33 cellular contexts compared by ENCODE assay signal in the genomic region with DNA sequence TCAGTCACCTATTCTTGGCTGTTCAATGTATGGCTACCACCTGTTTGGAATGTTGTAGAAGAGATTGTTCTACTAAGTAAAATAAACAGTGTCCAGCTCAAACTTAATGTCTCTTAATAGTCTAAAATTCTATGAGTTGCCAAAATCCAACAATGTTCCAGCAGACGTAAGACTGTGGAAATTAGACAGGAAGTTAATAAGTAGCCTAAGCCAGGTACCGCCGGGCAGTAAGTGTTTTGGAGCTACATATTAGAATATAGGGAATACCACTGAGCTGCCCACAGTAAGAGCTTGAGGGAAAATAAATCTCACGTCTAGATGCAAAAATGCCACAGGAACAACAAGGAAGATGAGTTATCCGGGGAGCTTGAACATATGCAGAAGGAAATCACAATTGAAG.
"Had no signal": no experiment of that assay in that cellular context is flagged by ENCODE, and none has a peak within 500 bp of the region (broad histone marks: within the 10 kb centered on the region; RNA-seq: fewer than 3 reads in every experiment).

No MANE protein-coding gene starts in this region.

- H3K36me3 ChIP-seq: adrenal gland, brain microvascular endothelial cell, breast epithelium had no signal

- H3K27ac ChIP-seq: adrenal gland, body of pancreas, brain microvascular endothelial cell, breast epithelium, VCaP had no signal

- DNase-seq: activated B cell treated with CpG ODN at 0.5 μM for 24 hours; activated CD4-positive, alpha-beta memory T cell treated with anti-CD3 and anti-CD28 coated beads for 36 hours; activated CD4-positive, alpha-beta T cell treated with anti-CD3 and anti-CD28 coated beads for 4 hours; activated CD4-positive, alpha-beta T cell treated with anti-CD3 and anti-CD28 coated beads, Interleukin-2, amount 10 ng/mL, durations not matched to agents 24 days and 14 days; activated CD4-positive, alpha-beta T cell treated with anti-CD3 and anti-CD28 coated beads, Interleukin-2, amount 50 U/mL, for 1 hour; activated CD4-positive, alpha-beta T cell treated with anti-CD3 and anti-CD28 coated beads, Interleukin-2, amount 50 U/mL, for 4 hours; activated CD4-positive, CD25-positive, alpha-beta regulatory T cell treated with anti-CD3 and anti-CD28 coated beads, Interleukin-2, amount 50 U/mL, for 72 hours; activated CD8-positive, alpha-beta memory T cell treated with anti-CD3 and anti-CD28 coated beads, Interleukin-2, amount 50 U/mL, for 4 hours; activated CD8-positive, alpha-beta T cell treated with anti-CD3 and anti-CD28 coated beads for 36 hours; activated effector memory CD4-positive, alpha-beta T cell treated with anti-CD3 and anti-CD28 coated beads, Interleukin-2, amount 50 U/mL, for 16 hours; activated gamma-delta T cell treated with Interleukin-2 at 50 U/mL for 16 hours; activated naive CD4-positive, alpha-beta T cell; activated naive CD4-positive, alpha-beta T cell treated with anti-CD3 and anti-CD28 coated beads for 36 hours; activated naive CD4-positive, alpha-beta T cell treated with anti-CD3 and anti-CD28 coated beads, Interleukin-2, amount 50 U/mL, for 16 hours; activated naive CD8-positive, alpha-beta T cell treated with anti-CD3 and anti-CD28 coated beads for 36 hours; activated T-cell treated with anti-CD3 and anti-CD28 coated beads for 4 hours; activated T-cell treated with anti-CD3 and anti-CD28 coated beads, Interleukin-2, amount 50 U/mL, for 1 hour; activated T-cell treated with anti-CD3 and anti-CD28 coated beads, Interleukin-2, amount 50 U/mL, for 4 hours; activated T-cell treated with anti-CD3 and anti-CD28 coated beads, Interleukin-2, amount 50 U/mL, for 72 hours; adrenal gland; amniotic stem cell; aorta; body of pancreas; brain microvascular endothelial cell; central memory CD4-positive, alpha-beta T cell; T-helper 1 cell; T-helper 2 cell; T-helper 9 cell had no signal

- H3K4me1 ChIP-seq: breast epithelium had no signal

- H3K9me3 ChIP-seq: adrenal gland, body of pancreas, breast epithelium had no signal

- FAIRE-seq: astrocyte had no signal

- H3K27me3 ChIP-seq: adrenal gland, body of pancreas, brain microvascular endothelial cell, breast epithelium had no signal

- ATAC-seq: activated CD8-positive, alpha-beta T cell treated with anti-CD3 and anti-CD28 coated beads for 36 hours; activated naive CD4-positive, alpha-beta T cell treated with anti-CD3 and anti-CD28 coated beads, Interleukin-2, amount 50 U/mL, for 72 hours; activated T-cell treated with anti-CD3 and anti-CD28 coated beads, Interleukin-2, amount 50 U/mL, for 4 hours; activated T-cell treated with anti-CD3 and anti-CD28 coated beads, Interleukin-2, amount 50 U/mL, for 72 hours; activated T-helper 17 cell treated with anti-CD3 and anti-CD28 coated beads, Interleukin-2, amount 50 U/mL, for 72 hours; body of pancreas had no signal

- H3K4me3 ChIP-seq: adrenal gland, body of pancreas, breast epithelium had no signal
